11 cellular contexts compared by ENCODE assay signal in the genomic region with DNA sequence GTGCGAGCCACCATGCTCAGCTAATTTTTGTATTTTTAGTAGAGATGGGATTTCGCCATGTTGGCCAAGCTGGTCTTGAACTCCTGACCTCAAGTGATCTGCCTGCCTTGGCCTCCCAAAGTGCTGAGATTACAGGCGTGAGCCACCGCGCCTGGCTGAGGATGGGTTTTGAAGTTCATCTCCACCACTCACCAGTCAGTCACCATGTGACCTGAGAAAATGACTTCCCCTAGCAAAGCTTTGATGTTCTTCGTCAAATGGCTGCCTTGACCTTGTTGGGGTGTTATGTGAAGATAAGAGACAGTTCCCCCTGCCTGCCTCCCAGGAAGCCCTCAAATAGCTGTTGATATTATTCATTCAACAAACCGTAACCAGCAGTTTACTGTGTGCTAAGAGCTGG. TPM values are rescaled to one million over a fixed set of nuclear protein-coding genes. Genes with fewer than 3 reads are reported as not detected.
DNase-seq lines count a peak whose midpoint lies in the region; TF ChIP-seq lines count a peak whose summit lies in the region.
"Not testable (repeated sequence)": the region's sequence is repeated elsewhere in the genome, so short reads cannot be mapped to it uniquely, and the experiment has no call there.
"Had no signal": no experiment of that assay in that cellular context is flagged by ENCODE, and none has a peak within 500 bp of the region (broad histone marks: within the 10 kb centered on the region; RNA-seq: fewer than 3 reads in every experiment).

No MANE protein-coding gene starts in this region.

- H3K4me1 Mint-ChIP-seq in activated naive CD8-positive, alpha-beta T cell (ENCODE audit: low read depth), result peaks cover 29% of the 10 kb centered on the region
- H3K4me1 Mint-ChIP-seq in endothelial cell (ENCODE audit: unreplicated experiment), result not testable (repeated sequence)
- H3K4me1 Mint-ChIP-seq in nephron, result peaks cover 53% of the 10 kb centered on the region

- not testable (repeated sequence) for H3K4me3 ChIP-seq in WERI-Rb-1 (ENCODE audit: low read depth, low read length)

- H3K4me3 Mint-ChIP-seq in activated naive CD8-positive, alpha-beta T cell; nephron: not testable (repeated sequence)
- H3K4me3 Mint-ChIP-seq in endothelial cell (ENCODE audit: unreplicated experiment), result peak overlapping the region; percentile 25

- H3K27ac ChIP-seq in WERI-Rb-1, result peak overlapping the region; percentile 95

- H3K27ac Mint-ChIP-seq in activated naive CD8-positive, alpha-beta T cell, result peak overlapping the region; percentile 22
- not testable (repeated sequence) for H3K27ac Mint-ChIP-seq in endothelial cell (ENCODE audit: unreplicated experiment)
- peak overlapping the region in 2 of 3 experiments; percentile 51 to 76 for H3K27ac Mint-ChIP-seq in nephron

- H3K27me3 Mint-ChIP-seq in activated naive CD8-positive, alpha-beta T cell; endothelial cell (ENCODE audit: unreplicated experiment): not testable (repeated sequence)
- H3K27me3 Mint-ChIP-seq in nephron (ENCODE audit: low read depth), result peaks cover 12% of the 10 kb centered on the region

- not testable (repeated sequence) for H3K9me3 ChIP-seq in WERI-Rb-1 (ENCODE audit: severe bottlenecking)

- TF ChIP-seq CTCF in WERI-Rb-1 (IDR thresholded peaks at IDR 0.05; ENCODE audit: low read depth, low read length); endothelial cell (IDR thresholded peaks at IDR 0.05; ENCODE audit: unreplicated experiment); nephron (IDR thresholded peaks at IDR 0.05; ENCODE audit: unreplicated experiment in 3 of 3): not testable (repeated sequence)

- H3K27me3 ChIP-seq in WERI-Rb-1 (ENCODE audit: insufficient read depth, low read depth, severe bottlenecking), result not testable (repeated sequence)

- peaks cover 13% of the 10 kb centered on the region for H3K36me3 ChIP-seq in WERI-Rb-1

- not testable (repeated sequence) for H3K9me3 Mint-ChIP-seq in activated naive CD8-positive, alpha-beta T cell (ENCODE audit: low read depth); endothelial cell (ENCODE audit: unreplicated experiment); nephron

- not testable (repeated sequence) for H3K36me3 Mint-ChIP-seq in activated naive CD8-positive, alpha-beta T cell; endothelial cell (ENCODE audit: low read depth, unreplicated experiment); nephron (ENCODE audit: low read depth)

- peak; percentile 1 for DNase-seq in NCI-H226
- DNase-seq in WERI-Rb-1; endothelial cell (ENCODE audit: low spot score): not testable (repeated sequence)

RNA-seq across cellular contexts. Expression of a gene that starts 4.1 kb away (rescaled TPM):
- total RNA-seq in endothelial cell (ENCODE audit: unreplicated experiment), result not detected
- total RNA-seq: H9, MCF 10A, SJCRH30 had no signal

RNA-seq across cellular contexts. Expression of a gene that starts 7.0 kb away (rescaled TPM):
- not detected for total RNA-seq in endothelial cell (ENCODE audit: unreplicated experiment)
- total RNA-seq: GM23248, H9, HFFc6, MCF 10A, OCI-LY7, SJCRH30 had no signal

RNA-seq across cellular contexts. Expression of a gene that starts 27.8 kb away (rescaled TPM):
- total RNA-seq in endothelial cell (ENCODE audit: unreplicated experiment), result 564 TPM

RNA-seq across cellular contexts. Expression of a gene that starts 32.0 kb away (rescaled TPM):
- 1.1 TPM for total RNA-seq in endothelial cell (ENCODE audit: unreplicated experiment)
